In genomic region chr1:228487336-228488106, GRCh38 we compare ENCODE assay signal across 1 cellular context.
TF ChIP-seq lines count a peak whose summit lies in the region.

Gene RNF187, plus strand, starts transcription at chr1:228487382.

TF ChIP-seq in HEK293, 187 proteins besides CTCF, POLR2A, EP300 and RAD21 (continued from another document):
- TF ChIP-seq ZBTB11 (tag by site-specific recombination; conservative IDR thresholded peaks at IDR 0.05; ENCODE audit: low read depth) = peak; percentile 71; the same call in 1 of the 2 replicates
- TF ChIP-seq ZSCAN18 (tag by site-specific recombination; IDR thresholded peaks at IDR 0.05) = no peak
- TF ChIP-seq ZBTB48 (tag by site-specific recombination; IDR thresholded peaks at IDR 0.05) = peak; percentile 78
- TF ChIP-seq SP7 (tag by site-specific recombination; IDR thresholded peaks at IDR 0.05) = 0 out of 2 replicates have a peak, but pooled peaks have one; percentile 34
